30 cellular contexts compared by ENCODE assay signal in the genomic region with DNA sequence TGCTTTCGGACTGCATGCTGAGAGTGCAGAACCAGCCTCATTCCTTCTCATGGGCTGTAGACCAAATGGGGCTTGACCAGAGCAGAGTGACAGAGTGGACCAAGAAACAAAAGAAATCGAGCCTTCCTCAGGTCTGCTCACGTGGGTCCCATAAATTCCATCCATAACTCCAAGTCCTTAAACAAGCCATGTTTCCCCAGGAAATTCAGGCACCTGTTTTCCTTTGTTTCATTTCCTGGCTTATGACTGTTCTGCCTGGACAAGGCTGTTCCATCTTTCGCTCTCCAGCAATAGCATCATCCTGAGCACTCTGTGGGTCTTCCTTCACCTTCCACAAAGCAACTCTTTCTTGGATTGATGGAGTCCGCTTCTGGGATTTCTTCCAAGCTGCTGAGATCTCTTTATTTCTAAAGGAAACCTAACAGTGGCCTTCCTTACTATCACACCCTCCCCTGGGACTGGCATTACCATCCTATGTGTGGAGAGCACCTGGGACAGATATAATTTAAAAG.
"Had no signal": no experiment of that assay in that cellular context is flagged by ENCODE, and none has a peak within 500 bp of the region (broad histone marks: within the 10 kb centered on the region; RNA-seq: fewer than 3 reads in every experiment).

No MANE protein-coding gene starts in this region.

- H3K4me2 ChIP-seq: smooth muscle cell had no signal

- H3K36me3 Mint-ChIP-seq: memory B cell; naive B cell; natural killer cell treated with Interleukin-12 subunit alpha and Interleukin-12 subunit beta and Interleukin-15 and Interleukin-18, amount 100 ng/mL, for 72 hours had no signal

- H3K9ac ChIP-seq: parathyroid adenoma had no signal

- H3K4me3 Mint-ChIP-seq: memory B cell; mesothelial cell of epicardium; naive B cell; natural killer cell treated with Interleukin-12 subunit alpha and Interleukin-12 subunit beta and Interleukin-15 and Interleukin-18, amount 100 ng/mL, for 72 hours; neural crest cell; stimulated activated naive CD8-positive, alpha-beta T cell treated with anti-CD3 and anti-CD28 coated beads, Interleukin-15, amount 100 ng/mL, for 72 hours had no signal

- ATAC-seq: gastroesophageal sphincter, heart right ventricle, left ventricle myocardium superior, mucosa of descending colon, sciatic nerve had no signal

- H3K27me3 ChIP-seq: dorsolateral prefrontal cortex, esophagus muscularis mucosa, foreskin keratinocyte, gastroesophageal sphincter, heart right ventricle, suprapubic skin, thyroid gland, vagina had no signal

- H3K9me3 Mint-ChIP-seq: natural killer cell treated with Interleukin-12 subunit alpha and Interleukin-12 subunit beta and Interleukin-15 and Interleukin-18, amount 100 ng/mL, for 72 hours had no signal

- H3K27ac Mint-ChIP-seq: memory B cell; mesothelial cell of epicardium; naive B cell; natural killer cell treated with Interleukin-12 subunit alpha and Interleukin-12 subunit beta and Interleukin-15 and Interleukin-18, amount 100 ng/mL, for 72 hours; progenitor cell of endocrine pancreas; stimulated activated naive CD8-positive, alpha-beta T cell treated with anti-CD3 and anti-CD28 coated beads, Interleukin-15, amount 100 ng/mL, for 72 hours had no signal

- H3K4me1 ChIP-seq: foreskin keratinocyte, gastroesophageal sphincter, lower lobe of right lung, parathyroid adenoma, suprapubic skin, thyroid gland, vagina had no signal

- H3K4me1 Mint-ChIP-seq: mesothelial cell of epicardium, naive B cell, neural crest cell had no signal

- H3K27ac ChIP-seq: dorsolateral prefrontal cortex, esophagus muscularis mucosa, foreskin keratinocyte, gastroesophageal sphincter, lower lobe of right lung, parathyroid adenoma, suprapubic skin, thyroid gland, vagina had no signal

- H2AFZ ChIP-seq: parathyroid adenoma had no signal

- H3K36me3 ChIP-seq: esophagus muscularis mucosa, gastroesophageal sphincter, heart right ventricle, lower lobe of right lung, suprapubic skin, thyroid gland, vagina had no signal

- H3K4me3 ChIP-seq: dorsolateral prefrontal cortex, esophagus muscularis mucosa, gastroesophageal sphincter, heart right ventricle, lower lobe of right lung, mucosa of descending colon, smooth muscle cell, suprapubic skin, thyroid gland, vagina had no signal

- H3K79me2 ChIP-seq: parathyroid adenoma had no signal

- H3K9me3 ChIP-seq: thyroid gland, vagina had no signal

- DNase-seq: cortex of kidney; dorsolateral prefrontal cortex; effector CD4-positive, alpha-beta T cell; heart right ventricle; hippocampal formation; kidney glomerular epithelial cell; left ventricle myocardium superior; lower lobe of right lung; mucosa of descending colon; naive B cell; stimulated activated CD4-positive, alpha-beta T cell treated with anti-CD3 and anti-CD28 coated beads, Interleukin-12 subunit alpha, Interleukin-12 subunit beta, amount 100 ng/mL, for 4 hours; stimulated activated CD4-positive, alpha-beta T cell treated with anti-CD3 and anti-CD28 coated beads, Interleukin-1b, Interleukin-23, amount 100 ng/mL, for 48 hours; stimulated activated CD4-positive, alpha-beta T cell treated with anti-CD3 and anti-CD28 coated beads, Interleukin-4, amount 100 ng/mL, for 1 hour; stimulated activated CD8-positive, alpha-beta memory T cell treated with anti-CD3 and anti-CD28 coated beads, Interleukin-4, amount 100 ng/mL, for 48 hours; stimulated activated naive CD4-positive, alpha-beta T cell; stimulated activated naive CD8-positive, alpha-beta T cell treated with anti-CD3 and anti-CD28 coated beads, Interleukin-15, amount 100 ng/mL, for 72 hours; thyroid gland had no signal
